Comparison of ENCODE assay signal across 14 cellular contexts in the genomic region with DNA sequence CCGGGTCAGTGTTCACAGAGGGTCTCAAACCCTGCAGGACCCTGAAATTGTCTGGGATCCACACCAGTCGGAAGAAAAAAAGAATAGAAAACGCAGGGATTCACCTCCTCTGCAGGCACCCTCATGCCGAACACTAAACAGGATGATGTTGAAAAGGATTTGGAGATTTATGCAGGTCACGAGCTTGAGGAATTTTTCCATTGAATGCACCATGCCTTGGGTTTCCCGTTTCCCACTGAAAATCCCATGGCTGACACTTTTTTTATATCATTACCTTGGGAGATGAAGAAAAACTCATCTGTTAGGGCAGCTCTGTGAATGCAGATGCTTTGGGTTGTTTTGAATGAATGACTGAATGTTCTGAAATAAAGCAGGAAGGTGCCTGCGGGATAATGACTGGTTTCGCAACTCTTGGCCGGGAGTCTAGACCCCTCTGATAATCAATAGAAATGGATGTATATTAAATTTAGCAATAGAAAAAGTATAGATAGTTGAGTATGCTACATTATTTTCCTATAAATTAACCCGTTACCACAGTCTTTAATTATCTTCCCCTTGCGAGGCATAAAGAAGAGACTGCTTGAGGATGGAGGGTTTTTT.
DNase-seq lines count a peak whose midpoint lies in the region; ATAC-seq and TF ChIP-seq lines count a peak whose summit lies in the region.
"Had no signal": no experiment of that assay in that cellular context is flagged by ENCODE, and none has a peak within 500 bp of the region (broad histone marks: within the 10 kb centered on the region; RNA-seq: fewer than 3 reads in every experiment).

No MANE protein-coding gene starts in this region.

- no CpG with 5 or more reads among the region's 11 CpGs for WGBS in neuronal stem cell (ENCODE audit: extremely low coverage in 2 of 2, insufficient read length in 2 of 2, insufficient replicate concordance in 1 of 2), 2 donors
- 84% methylated on average over 11 of the region's 11 CpGs for WGBS in mammary epithelial cell (ENCODE audit: low coverage, missing lambda C conversion rate)

- no peaks in the 10 kb centered on the region for H4K20me1 ChIP-seq in mammary epithelial cell (ENCODE audit: insufficient read depth, low read length)

- H3K4me3 ChIP-seq in iPS-18c (ENCODE audit: insufficient read depth, low read depth, low read length) (peak overlapping the region; percentile 49; the same call in 1 of the 2 replicates), neuronal stem cell (ENCODE audit: low read length in 2 of 2) (peak overlapping the region; percentile 57 to 79), mammary epithelial cell (replicated peaks in 1 of 3; ENCODE audit: insufficient read depth in 1 of 3, low read depth in 2 of 3, low read length in 3 of 3) (no peak overlapping the region)

- BruUV-seq in Calu3 (replicated peaks; lab: Mats Ljungman, UMichigan) (no TSS peak), mammary epithelial cell (replicated peaks; lab: Mats Ljungman, UMichigan) (no TSS peak)

- peak overlapping the region; percentile 98 for H3K18ac ChIP-seq in neuronal stem cell (ENCODE audit: low read length)

- H3K9me3 ChIP-seq in iPS-18c (ENCODE audit: control insufficient read depth, insufficient read depth, low read length) (no peaks in the 10 kb centered on the region), neuronal stem cell (replicated peaks in 1 of 2; ENCODE audit: control insufficient read depth in 2 of 2, insufficient read depth in 1 of 2, low read depth in 1 of 2, low read length in 2 of 2) (peaks cover 6 to 11% of the 10 kb centered on the region in 2 donors), mammary epithelial cell (replicated peaks; ENCODE audit: insufficient read depth, low read length) (peaks cover 2% of the 10 kb centered on the region)
- H3K9me3 ChIP-seq: left lung had no signal

- H3K23ac ChIP-seq in neuronal stem cell (ENCODE audit: low read depth, low read length, poor library complexity) = no peak overlapping the region

- TF ChIP-seq CTCF in Calu3 (IDR thresholded peaks at IDR 0.05; ENCODE audit: unreplicated experiment) (no peak), WTC11 (IDR thresholded peaks at IDR 0.05) (no peak), mammary epithelial cell (conservative IDR thresholded peaks at IDR 0.05 in 1 of 2, IDR thresholded peaks at IDR 0.05 in 1 of 2; ENCODE audit: extremely low read depth in 1 of 2, insufficient read depth in 1 of 2, low read depth in 1 of 2, low read length in 2 of 2) (no peak), CD14-positive monocyte (IDR thresholded peaks at IDR 0.05) (no peak)

- no peak overlapping the region for H2BK12ac ChIP-seq in neuronal stem cell (ENCODE audit: low read length)

- peak overlapping the region; percentile 86 for H3K9ac ChIP-seq in neuronal stem cell (ENCODE audit: low read depth, low read length, poor library complexity)
- H3K9ac ChIP-seq in mammary epithelial cell (ENCODE audit: insufficient read depth, low read length) = no peak overlapping the region

- H3K27me3 ChIP-seq in neuronal stem cell (ENCODE audit: control insufficient read depth in 3 of 3, insufficient read depth in 3 of 3, low read depth in 1 of 3, low read length in 3 of 3) (no peaks in the 10 kb centered on the region), mammary epithelial cell (ENCODE audit: insufficient read depth, low read length) (no peaks in the 10 kb centered on the region)

- peak overlapping the region; percentile 96 for H2BK15ac ChIP-seq in neuronal stem cell (ENCODE audit: low read length)

- peaks cover 9% of the 10 kb centered on the region for H3K36me3 Mint-ChIP-seq in Calu3 (ENCODE audit: insufficient read depth, unreplicated experiment)
- H3K36me3 Mint-ChIP-seq in WTC11 = no peaks in the 10 kb centered on the region
- H3K36me3 Mint-ChIP-seq in CD14-positive monocyte = no peaks in the 10 kb centered on the region

- no peak overlapping the region for H3K4ac ChIP-seq in neuronal stem cell (ENCODE audit: low read length)

- no peak overlapping the region for H3K14ac ChIP-seq in neuronal stem cell (ENCODE audit: low read length)

- DNase-seq in Calu3 (no peak), WTC11 (ENCODE audit: low spot score) (no peak), neuronal stem cell (ENCODE audit: low spot score) (peak; percentile 35), mammary epithelial cell (no peak), left lobe of liver (ENCODE audit: low spot score) (no peak), CD14-positive monocyte (ENCODE audit: low spot score) (no peak), NCI-H748 (lab: John Stamatoyannopoulos, UW; ENCODE audit: unreplicated experiment) (no peak)
- DNase-seq: activated CD8-positive, alpha-beta T cell treated with anti-CD3 and anti-CD28 coated beads, Interleukin-2, amount 10 ng/mL, durations not matched to agents 7 days and 5 days; EL; naive thymus-derived CD8-positive, alpha-beta T cell; NCI-H2227 treated with DMSO at 0.1 percent for 48 hours had no signal

- H2BK120ac ChIP-seq in neuronal stem cell (ENCODE audit: low read depth, low read length) = peak overlapping the region; percentile 73

- peaks cover 29 to 58% of the 10 kb centered on the region in 2 donors for H3K4me1 ChIP-seq in neuronal stem cell (ENCODE audit: control insufficient read depth in 2 of 2, insufficient read depth in 1 of 2, low read depth in 1 of 2, low read length in 2 of 2)
- no peaks in the 10 kb centered on the region for H3K4me1 ChIP-seq in mammary epithelial cell (ENCODE audit: insufficient read depth, low read length)

- dilution Hi-C loops in mammary epithelial cell (cut with HindIII; ENCODE audit: low sequenced_read_pairs) = no loop called here

- H2AFZ ChIP-seq in neuronal stem cell (ENCODE audit: low read length) (peak overlapping the region; percentile 90), mammary epithelial cell (ENCODE audit: low read depth, low read length) (no peak overlapping the region)

- no peaks in the 10 kb centered on the region for H3K79me2 ChIP-seq in mammary epithelial cell (ENCODE audit: insufficient read depth, low read length)

- peak overlapping the region; percentile 94 for H3K27ac ChIP-seq in neuronal stem cell (replicated peaks; ENCODE audit: low read length)
- no peak overlapping the region for H3K27ac ChIP-seq in mammary epithelial cell (ENCODE audit: insufficient read depth, low read depth, low read length)
- H3K27ac ChIP-seq: left lung had no signal

- intact Hi-C loops in Calu3 (cut with micrococcal nuclease; ENCODE audit: unreplicated experiment) (no loop called here), mammary epithelial cell (cut with micrococcal nuclease) (no loop called here), CD14-positive monocyte (cut with micrococcal nuclease) (no loop called here)

- no peak; the same call in 1 of the 2 replicates for ATAC-seq in WTC11
- ATAC-seq in left lobe of liver = no peak
- ATAC-seq: activated CD8-positive, alpha-beta T cell treated with anti-CD3 and anti-CD28 coated beads, Interleukin-2, amount 10 ng/mL, durations not matched to agents 7 days and 5 days; HCT116; naive thymus-derived CD8-positive, alpha-beta T cell had no signal

- POLR2A ChIA-PET in WTC11 (lab: Charles Lee) = interaction anchor here (0.8 to 2.0 kb wide), 2 partner anchors 20 to 180 kb away, joined by 3 to 4 read pairs; no protein-coding TSS in a partner anchor

- CTCF ChIA-PET in Calu3 (lab: Charles Lee) = interaction anchor here (0.6 kb wide), 1 partner anchor 304 kb away, joined by 3 read pairs; no protein-coding TSS in a partner anchor
- CTCF ChIA-PET in WTC11 (lab: Charles Lee) = interaction anchor here (1.7 kb wide), 1 partner anchor 169 kb away, joined by 3 read pairs; no protein-coding TSS in a partner anchor
- CTCF ChIA-PET in mammary epithelial cell (lab: Charles Lee; ENCODE audit: low non-redundant PET) = no interaction called here

- peak overlapping the region; percentile 80 for H3K4me2 ChIP-seq in neuronal stem cell (ENCODE audit: insufficient read depth, low read length, poor library complexity, severe bottlenecking)
- H3K4me2 ChIP-seq in mammary epithelial cell (ENCODE audit: insufficient read depth, low read depth, low read length) = no peak overlapping the region

- peak overlapping the region; percentile 93 for H2BK5ac ChIP-seq in neuronal stem cell (ENCODE audit: low read length)

- peak overlapping the region; percentile 14 for H2AK5ac ChIP-seq in neuronal stem cell (ENCODE audit: low read depth, low read length)

- no peak overlapping the region for H4K91ac ChIP-seq in neuronal stem cell (ENCODE audit: low read depth, low read length, poor library complexity)

- H3K4me3 Mint-ChIP-seq in Calu3 (ENCODE audit: low read depth, unreplicated experiment) (peak overlapping the region; percentile 49), WTC11 (peak overlapping the region; percentile 78), CD14-positive monocyte (peak overlapping the region in 1 of 2 donors; percentile 64)
- H3K4me3 Mint-ChIP-seq: activated CD8-positive, alpha-beta T cell treated with anti-CD3 and anti-CD28 coated beads, Interleukin-2, amount 10 ng/mL, durations not matched to agents 7 days and 5 days had no signal

- H3K9me3 Mint-ChIP-seq in Calu3 (ENCODE audit: low read depth, unreplicated experiment) (no peaks in the 10 kb centered on the region), WTC11 (0 out of 2 replicates have a peak, but pooled peaks cover 3% of the 10 kb centered on the region), CD14-positive monocyte (peaks cover 0 to 11% (median 5%) of the 10 kb centered on the region in 7 donors)
- H3K9me3 Mint-ChIP-seq: naive thymus-derived CD8-positive, alpha-beta T cell had no signal

- H3K79me1 ChIP-seq in neuronal stem cell (ENCODE audit: low read depth, low read length) = no peaks in the 10 kb centered on the region

- H3K27me3 Mint-ChIP-seq in Calu3 (ENCODE audit: unreplicated experiment) (no peaks in the 10 kb centered on the region), WTC11 (ENCODE audit: low read depth) (peaks cover 20% of the 10 kb centered on the region), CD14-positive monocyte (ENCODE audit: low read depth in 3 of 3) (peaks cover 51 to 65% (median 62%) of the 10 kb centered on the region in 3 donors)

- H3K27ac Mint-ChIP-seq in Calu3 (ENCODE audit: unreplicated experiment) (no peak overlapping the region), WTC11 (peak overlapping the region; percentile 24; the same call in 1 of the 2 replicates), CD14-positive monocyte (no peak overlapping the region)
- H3K27ac Mint-ChIP-seq: activated CD8-positive, alpha-beta T cell treated with anti-CD3 and anti-CD28 coated beads, Interleukin-2, amount 10 ng/mL, durations not matched to agents 7 days and 5 days; naive thymus-derived CD8-positive, alpha-beta T cell had no signal

- H3K36me3 ChIP-seq in neuronal stem cell (replicated peaks in 1 of 2; ENCODE audit: control insufficient read depth in 2 of 2, insufficient read depth in 2 of 2, low read length in 2 of 2) (peaks cover 0 to 3% of the 10 kb centered on the region in 2 donors), mammary epithelial cell (ENCODE audit: insufficient read depth, low read length) (no peaks in the 10 kb centered on the region)
- H3K36me3 ChIP-seq: left lung had no signal

- in situ Hi-C loops in mammary epithelial cell (cut with MboI; ENCODE audit: low sequenced_read_pairs in 2 of 2) = no loop called here

- no peak overlapping the region for H4K8ac ChIP-seq in neuronal stem cell (ENCODE audit: low read depth, low read length)

- peaks cover 46% of the 10 kb centered on the region for H3K4me1 Mint-ChIP-seq in Calu3 (ENCODE audit: low read depth, unreplicated experiment)
- peaks cover 44% of the 10 kb centered on the region for H3K4me1 Mint-ChIP-seq in WTC11
- no peaks in the 10 kb centered on the region for H3K4me1 Mint-ChIP-seq in CD14-positive monocyte

Comparison
In these comparisons a context has a peak if more than half of its experiments do, and no peak if none do; other contexts are left out.
1. H3K4me3 ChIP-seq: peak in iPS-18c (single experiment) and neuronal stem cell (2 of 2); none in mammary epithelial cell (0 of 3).